17 cellular contexts compared by ENCODE assay signal in the genomic region with DNA sequence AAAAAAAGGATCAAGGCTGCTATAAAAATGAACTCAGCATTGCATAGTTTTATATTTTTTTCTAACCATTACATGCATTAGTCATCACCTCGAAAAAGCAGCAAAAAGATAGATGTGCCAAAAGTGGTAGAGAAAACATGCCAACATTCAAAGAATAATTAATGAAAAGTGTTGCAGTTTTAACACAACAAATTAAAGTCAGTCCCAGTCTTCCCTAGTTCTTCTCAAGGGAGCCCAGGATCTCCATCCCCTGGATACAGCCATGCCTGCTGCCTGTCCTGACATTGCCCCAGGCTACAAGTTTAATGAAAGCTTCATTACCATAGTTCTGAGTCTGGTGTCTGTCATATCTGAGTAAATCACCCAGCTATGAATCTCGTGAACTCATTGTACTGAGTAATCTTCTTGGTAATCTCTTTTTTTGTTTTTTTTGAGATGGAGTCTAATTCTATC.
A peak's percentile ranks its signal among the peaks of the same experiment; 100 is the strongest.
DNase-seq lines count a peak whose midpoint lies in the region; ATAC-seq and TF ChIP-seq lines count a peak whose summit lies in the region.
"Had no signal": no experiment of that assay in that cellular context is flagged by ENCODE, and none has a peak within 500 bp of the region (broad histone marks: within the 10 kb centered on the region; RNA-seq: fewer than 3 reads in every experiment).

No MANE protein-coding gene starts in this region.

- peaks cover 22% of the 10 kb centered on the region for H3K4me1 ChIP-seq in mammary epithelial cell (ENCODE audit: insufficient read depth, low read length)
- H3K4me1 ChIP-seq in naive thymus-derived CD4-positive, alpha-beta T cell (ENCODE audit: control insufficient read depth in 2 of 2, insufficient read depth in 2 of 2, low read length in 2 of 2), result peaks cover 71 to 78% of the 10 kb centered on the region in 2 donors
- H3K4me1 ChIP-seq: upper lobe of left lung had no signal

- H3K4me3 ChIP-seq in mammary epithelial cell (replicated peaks in 1 of 3; ENCODE audit: insufficient read depth in 1 of 3, low read depth in 2 of 3, low read length in 3 of 3), result no peak overlapping the region
- no peak overlapping the region for H3K4me3 ChIP-seq in naive thymus-derived CD4-positive, alpha-beta T cell (ENCODE audit: low read length)
- H3K4me3 ChIP-seq: coronary artery, upper lobe of left lung had no signal

- intact Hi-C loops in mammary epithelial cell (cut with micrococcal nuclease), result loop anchor here (1.0 kb wide), 1 partner anchor 20 kb away; no protein-coding TSS in a partner anchor
- intact Hi-C loops in naive thymus-derived CD4-positive, alpha-beta T cell (cut with micrococcal nuclease), result loop anchor here in 1 of 2 donors (5.0 kb wide), 2 partner anchors 263 to 533 kb away; no protein-coding TSS in a partner anchor

- in situ Hi-C loops in mammary epithelial cell (cut with MboI; ENCODE audit: low sequenced_read_pairs in 2 of 2), result no loop called here

- H2AFZ ChIP-seq in mammary epithelial cell (ENCODE audit: low read depth, low read length), result no peak overlapping the region

- peaks cover 3% of the 10 kb centered on the region for H3K9me3 ChIP-seq in mammary epithelial cell (replicated peaks; ENCODE audit: insufficient read depth, low read length)
- H3K9me3 ChIP-seq in naive thymus-derived CD4-positive, alpha-beta T cell (ENCODE audit: control insufficient read depth in 2 of 3, low read length in 3 of 3), result no peaks in the 10 kb centered on the region
- H3K9me3 ChIP-seq: neutrophil, upper lobe of left lung had no signal

- H3K27me3 ChIP-seq in mammary epithelial cell (ENCODE audit: insufficient read depth, low read length), result no peaks in the 10 kb centered on the region
- H3K27me3 ChIP-seq in naive thymus-derived CD4-positive, alpha-beta T cell (ENCODE audit: control insufficient read depth in 2 of 2, insufficient read depth in 2 of 2, low read length in 2 of 2), result no peaks in the 10 kb centered on the region
- H3K27me3 ChIP-seq: neutrophil, upper lobe of left lung had no signal

- H3K9ac ChIP-seq in mammary epithelial cell (ENCODE audit: insufficient read depth, low read length), result no peak overlapping the region

- TF ChIP-seq CTCF in mammary epithelial cell (conservative IDR thresholded peaks at IDR 0.05 in 1 of 2, IDR thresholded peaks at IDR 0.05 in 1 of 2; ENCODE audit: extremely low read depth in 1 of 2, insufficient read depth in 1 of 2, low read depth in 1 of 2, low read length in 2 of 2), result no peak

- POLR2A ChIA-PET in naive thymus-derived CD4-positive, alpha-beta T cell (lab: Charles Lee), result interaction anchor here (9.8 kb wide), 1 partner anchor 19 kb away, joined by 115 read pairs; no protein-coding TSS in a partner anchor

- H3K79me2 ChIP-seq in mammary epithelial cell (ENCODE audit: insufficient read depth, low read length), result no peaks in the 10 kb centered on the region

- dilution Hi-C loops in mammary epithelial cell (cut with HindIII; ENCODE audit: low sequenced_read_pairs), result no loop called here

- H3K27ac Mint-ChIP-seq in naive thymus-derived CD4-positive, alpha-beta T cell, result peak overlapping the region in 6 of 9 donors; percentile 17 to 98 (median 70)
- H3K27ac Mint-ChIP-seq: activated T-helper 1 cell treated with anti-CD3 and anti-CD28 coated beads, Interleukin-12 subunit alpha, Interleukin-12 subunit beta, Interleukin-2, Interleukin-4 antibody, amounts not matched to agents 30 ng/mL and 10 ng/mL and 1 ng/mL, durations not matched to agents 14 hours and 24 hours and 36 hours; IgD-negative memory B cell; WTC11 had no signal

- CTCF ChIA-PET in mammary epithelial cell (lab: Charles Lee; ENCODE audit: low non-redundant PET), result no interaction called here
- CTCF ChIA-PET in naive thymus-derived CD4-positive, alpha-beta T cell (lab: Charles Lee), result interaction anchor here (0.7 to 1.2 kb wide), 2 partner anchors 22 to 26 kb away, joined by 3 read pairs; no protein-coding TSS in a partner anchor

- H3K27ac ChIP-seq in mammary epithelial cell (ENCODE audit: insufficient read depth, low read depth, low read length), result peak overlapping the region; percentile 44
- H3K27ac ChIP-seq in naive thymus-derived CD4-positive, alpha-beta T cell (ENCODE audit: low read depth, low read length), result no peak overlapping the region
- H3K27ac ChIP-seq: coronary artery, neutrophil, upper lobe of left lung had no signal

- H3K9me3 Mint-ChIP-seq in naive thymus-derived CD4-positive, alpha-beta T cell, result peaks cover 0 to 13% (median 3%) of the 10 kb centered on the region in 11 donors

- H3K27me3 Mint-ChIP-seq in naive thymus-derived CD4-positive, alpha-beta T cell, result peaks cover 0 to 7% (median 0%) of the 10 kb centered on the region in 5 donors

- H3K4me1 Mint-ChIP-seq in naive thymus-derived CD4-positive, alpha-beta T cell, result peaks cover 44 to 96% (median 87%) of the 10 kb centered on the region in 7 donors

- no peaks in the 10 kb centered on the region for H4K20me1 ChIP-seq in mammary epithelial cell (ENCODE audit: insufficient read depth, low read length)

- no peak overlapping the region for H3K4me2 ChIP-seq in mammary epithelial cell (ENCODE audit: insufficient read depth, low read depth, low read length)

- H3K36me3 Mint-ChIP-seq in naive thymus-derived CD4-positive, alpha-beta T cell, result peaks cover 10 to 18% (median 16%) of the 10 kb centered on the region in 5 donors
- H3K36me3 Mint-ChIP-seq: WTC11 had no signal

- peak overlapping the region in 2 of 10 donors; percentile 4 to 75 for H3K4me3 Mint-ChIP-seq in naive thymus-derived CD4-positive, alpha-beta T cell
- H3K4me3 Mint-ChIP-seq: activated T-helper 1 cell treated with anti-CD3 and anti-CD28 coated beads, Interleukin-12 subunit alpha, Interleukin-12 subunit beta, Interleukin-2, Interleukin-4 antibody, amounts not matched to agents 30 ng/mL and 10 ng/mL and 1 ng/mL, durations not matched to agents 14 hours and 24 hours and 36 hours; IgD-negative memory B cell; WTC11 had no signal

- peak; percentile 87 for ATAC-seq in activated CD4-positive, CD25-positive, alpha-beta regulatory T cell treated with anti-CD3 and anti-CD28 coated beads, Interleukin-2, amount 50 U/mL, for 24 hours
- no peak for ATAC-seq in naive thymus-derived CD4-positive, alpha-beta T cell
- ATAC-seq in esophagus mucosa, result no peak

- WGBS in mammary epithelial cell (ENCODE audit: low coverage, missing lambda C conversion rate), result 3% methylated on average over 2 of the region's 2 CpGs

- no peaks in the 10 kb centered on the region for H3K36me3 ChIP-seq in mammary epithelial cell (ENCODE audit: insufficient read depth, low read length)
- no peaks in the 10 kb centered on the region for H3K36me3 ChIP-seq in naive thymus-derived CD4-positive, alpha-beta T cell (ENCODE audit: control insufficient read depth in 2 of 3, insufficient read depth in 3 of 3, low read length in 3 of 3)
- H3K36me3 ChIP-seq: neutrophil, upper lobe of left lung had no signal

- BruUV-seq in mammary epithelial cell (replicated peaks; lab: Mats Ljungman, UMichigan), result no TSS peak

- no peak for DNase-seq in activated CD4-positive, CD25-positive, alpha-beta regulatory T cell (lab: John Stamatoyannopoulos, UW)
- peak; percentile 80 for DNase-seq in LHCN-M2 (ENCODE audit: low read depth)
- DNase-seq in mammary epithelial cell, result peak; percentile 88
- DNase-seq in naive thymus-derived CD4-positive, alpha-beta T cell, result no peak
- DNase-seq in NCI-H2227 (lab: John Stamatoyannopoulos, UW; ENCODE audit: unreplicated experiment), result no peak
- DNase-seq in NCI-H2171 treated with DMSO at 0.1 percent for 48 hours (lab: John Stamatoyannopoulos, UW), result no peak
- DNase-seq: 8988T, NCI-H146, NCI-H748 treated with DMSO at 0.1 percent for 48 hours, upper lobe of left lung had no signal

Comparison
In these comparisons a context has a peak if more than half of its experiments do, and no peak if none do; other contexts are left out.
1. ATAC-seq: peak in activated CD4-positive, CD25-positive, alpha-beta regulatory T cell treated with anti-CD3 and anti-CD28 coated beads, Interleukin-2, amount 50 U/mL, for 24 hours (2 of 2); none in naive thymus-derived CD4-positive, alpha-beta T cell (single experiment) and esophagus mucosa (single experiment).
2. DNase-seq: peak in LHCN-M2 (single experiment) and mammary epithelial cell (single experiment); none in activated CD4-positive, CD25-positive, alpha-beta regulatory T cell (0 of 4), naive thymus-derived CD4-positive, alpha-beta T cell (0 of 9), NCI-H2227 (single experiment) and NCI-H2171 treated with DMSO at 0.1 percent for 48 hours (single experiment).